In genomic region chr5:82459626-82460025, GRCh38 we compare ENCODE assay signal across 2 cellular contexts.
A peak's percentile ranks its signal among the peaks of the same experiment; 100 is the strongest.
TF ChIP-seq lines count a peak whose summit lies in the region.

No MANE protein-coding gene starts in this region.

TF ChIP-seq in HEK293, 187 proteins besides CTCF, POLR2A, EP300 and RAD21:
- TF ChIP-seq PATZ1 (tag by site-specific recombination; IDR thresholded peaks at IDR 0.05), result no peak
- peak; percentile 17; the same call in 1 of the 2 replicates for TF ChIP-seq TRIM28 (IDR thresholded peaks at IDR 0.05; ENCODE audit: borderline replicate concordance, low read length)
- no peak for TF ChIP-seq ZNF26 (tag by site-specific recombination; IDR thresholded peaks at IDR 0.05)
- no peak for TF ChIP-seq REST (tag by site-specific recombination; IDR thresholded peaks at IDR 0.05)
- TF ChIP-seq ZBTB44 (tag by site-specific recombination; IDR thresholded peaks at IDR 0.05), result no peak

TF ChIP-seq in H1, 55 proteins besides CTCF, POLR2A, EP300 and RAD21:
- TF ChIP-seq PHF8 (conservative IDR thresholded peaks at IDR 0.05; ENCODE audit: low read depth, low read length) (no peak), SP2 (IDR thresholded peaks at IDR 0.05; ENCODE audit: low read length) (no peak), CTBP2 (IDR thresholded peaks at IDR 0.05; ENCODE audit: borderline replicate concordance, insufficient read depth, insufficient read length, low read length) (no peak), CHD2 (IDR thresholded peaks at IDR 0.05; ENCODE audit: low read length) (no peak), EGR1 (IDR thresholded peaks at IDR 0.05; ENCODE audit: borderline replicate concordance, low read depth, low read length) (no peak), YY1 (IDR thresholded peaks at IDR 0.05; ENCODE audit: low read depth, low read length) (no peak), E2F6 (IDR thresholded peaks at IDR 0.05) (no peak), CREB1 (IDR thresholded peaks at IDR 0.05) (no peak), KDM4A (IDR thresholded peaks at IDR 0.05; ENCODE audit: low read depth, low read length, severe bottlenecking) (no peak), GABPA (IDR thresholded peaks at IDR 0.05; ENCODE audit: borderline replicate concordance, insufficient read depth, low read length) (no peak), BRCA1 (IDR thresholded peaks at IDR 0.05; ENCODE audit: low read depth, low read length) (no peak), TAF1 (IDR thresholded peaks at IDR 0.05; ENCODE audit: low read depth, low read length) (no peak), KDM1A (IDR thresholded peaks at IDR 0.05; ENCODE audit: borderline replicate concordance, low read length) (no peak), TAF7 (optimal IDR thresholded peaks at IDR 0.05; ENCODE audit: borderline replicate concordance, low read depth, low read length) (no peak), SP4 (IDR thresholded peaks at IDR 0.05; ENCODE audit: low read length) (no peak), ZNF274 (IDR thresholded peaks at IDR 0.05; ENCODE audit: borderline replicate concordance, extremely low read depth, low read length) (no peak), GTF2F1 (IDR thresholded peaks at IDR 0.05; ENCODE audit: borderline replicate concordance, low read depth, low read length) (no peak), POLR2AphosphoS5 (IDR thresholded peaks at IDR 0.05; ENCODE audit: low read depth, low read length) (no peak), SP1 (IDR thresholded peaks at IDR 0.05; ENCODE audit: low read depth, low read length) (no peak)
